Comparison of ENCODE assay signal across 8 cellular contexts in the genomic region with DNA sequence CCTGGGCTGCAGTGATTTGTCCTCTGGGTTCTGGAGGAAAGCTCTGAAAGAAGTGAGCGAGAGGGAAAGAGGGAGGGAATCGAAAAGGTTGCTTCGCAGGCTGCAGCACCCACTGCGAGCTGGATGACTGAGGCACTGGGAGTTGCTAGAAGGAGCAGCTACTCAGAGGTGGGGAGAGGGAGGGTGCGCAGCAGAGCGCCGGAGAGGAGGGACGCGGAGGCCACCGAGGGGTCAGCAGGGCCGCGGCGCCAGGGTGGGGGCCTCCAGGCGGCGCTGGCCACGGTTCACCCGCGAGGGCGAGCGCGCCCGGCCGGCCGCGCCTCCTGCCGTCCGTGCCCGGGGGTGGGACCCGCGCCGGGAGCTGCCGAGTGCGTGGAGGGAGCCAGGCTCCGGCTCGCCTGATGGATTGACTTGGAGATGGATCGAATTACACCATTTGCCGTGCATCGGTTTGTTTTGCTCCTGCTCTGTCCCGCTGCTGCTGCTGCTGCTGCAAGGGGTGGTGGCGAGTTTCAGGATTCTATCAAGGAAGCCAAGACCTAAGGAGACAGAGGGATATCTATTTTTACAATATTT. TPM values are rescaled to one million over a fixed set of nuclear protein-coding genes. Genes with fewer than 3 reads are reported as not detected.
DNase-seq lines count a peak whose midpoint lies in the region; ATAC-seq and TF ChIP-seq lines count a peak whose summit lies in the region.

A gene with protein sequence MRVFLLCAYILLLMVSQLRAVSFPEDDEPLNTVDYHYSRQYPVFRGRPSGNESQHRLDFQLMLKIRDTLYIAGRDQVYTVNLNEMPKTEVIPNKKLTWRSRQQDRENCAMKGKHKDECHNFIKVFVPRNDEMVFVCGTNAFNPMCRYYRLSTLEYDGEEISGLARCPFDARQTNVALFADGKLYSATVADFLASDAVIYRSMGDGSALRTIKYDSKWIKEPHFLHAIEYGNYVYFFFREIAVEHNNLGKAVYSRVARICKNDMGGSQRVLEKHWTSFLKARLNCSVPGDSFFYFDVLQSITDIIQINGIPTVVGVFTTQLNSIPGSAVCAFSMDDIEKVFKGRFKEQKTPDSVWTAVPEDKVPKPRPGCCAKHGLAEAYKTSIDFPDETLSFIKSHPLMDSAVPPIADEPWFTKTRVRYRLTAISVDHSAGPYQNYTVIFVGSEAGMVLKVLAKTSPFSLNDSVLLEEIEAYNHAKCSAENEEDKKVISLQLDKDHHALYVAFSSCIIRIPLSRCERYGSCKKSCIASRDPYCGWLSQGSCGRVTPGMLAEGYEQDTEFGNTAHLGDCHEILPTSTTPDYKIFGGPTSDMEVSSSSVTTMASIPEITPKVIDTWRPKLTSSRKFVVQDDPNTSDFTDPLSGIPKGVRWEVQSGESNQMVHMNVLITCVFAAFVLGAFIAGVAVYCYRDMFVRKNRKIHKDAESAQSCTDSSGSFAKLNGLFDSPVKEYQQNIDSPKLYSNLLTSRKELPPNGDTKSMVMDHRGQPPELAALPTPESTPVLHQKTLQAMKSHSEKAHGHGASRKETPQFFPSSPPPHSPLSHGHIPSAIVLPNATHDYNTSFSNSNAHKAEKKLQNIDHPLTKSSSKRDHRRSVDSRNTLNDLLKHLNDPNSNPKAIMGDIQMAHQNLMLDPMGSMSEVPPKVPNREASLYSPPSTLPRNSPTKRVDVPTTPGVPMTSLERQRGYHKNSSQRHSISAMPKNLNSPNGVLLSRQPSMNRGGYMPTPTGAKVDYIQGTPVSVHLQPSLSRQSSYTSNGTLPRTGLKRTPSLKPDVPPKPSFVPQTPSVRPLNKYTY (plus strand): TSS at position 470 of the 576 bp plus-strand sequence. CDS start 42,294 bp downstream, outside the sequence.

- 9% methylated on average over 10 of the region's 40 CpGs for WGBS in mammary epithelial cell (ENCODE audit: low coverage, missing lambda C conversion rate)

- no peaks in the 10 kb centered on the region for H3K79me2 ChIP-seq in mammary epithelial cell (ENCODE audit: insufficient read depth, low read length)

- H3K36me3 ChIP-seq in mammary epithelial cell (ENCODE audit: insufficient read depth, low read length): no peaks in the 10 kb centered on the region

- dilution Hi-C loops in mammary epithelial cell (cut with HindIII; ENCODE audit: low sequenced_read_pairs): no loop called here

- peak within 1 kb of the TSS; percentile 96 for H3K4me2 ChIP-seq in mammary epithelial cell (ENCODE audit: insufficient read depth, low read depth, low read length)

- intact Hi-C loops in mammary epithelial cell (cut with micrococcal nuclease) (loop anchor here (5.0 to 10.0 kb wide), 5 partner anchors 35 to 568 kb away; no protein-coding TSS in a partner anchor), sciatic nerve (cut with DNase I) (no loop called here)

- H3K9ac ChIP-seq in mammary epithelial cell (ENCODE audit: insufficient read depth, low read length): no peak within 1 kb of the TSS

- no peaks in the 10 kb centered on the region for H3K9me3 ChIP-seq in mammary epithelial cell (replicated peaks; ENCODE audit: insufficient read depth, low read length)

- peak within 1 kb of the TSS; percentile 73 for H2AFZ ChIP-seq in mammary epithelial cell (ENCODE audit: low read depth, low read length)

- in situ Hi-C loops in mammary epithelial cell (cut with MboI; ENCODE audit: low sequenced_read_pairs in 2 of 2): loop anchor here (25.0 kb wide), 1 partner anchor 270 kb away; no protein-coding TSS in a partner anchor

- H3K4me3 ChIP-seq in GM12875 (ENCODE audit: low read depth, low read length) (no peak within 1 kb of the TSS), mammary epithelial cell (replicated peaks in 1 of 3; ENCODE audit: insufficient read depth in 1 of 3, low read depth in 2 of 3, low read length in 3 of 3) (peak within 1 kb of the TSS; percentile 34 to 56 (median 48))

- peaks cover 10% of the 10 kb centered on the region for H3K27me3 ChIP-seq in mammary epithelial cell (ENCODE audit: insufficient read depth, low read length)

- H3K27ac ChIP-seq in mammary epithelial cell (ENCODE audit: insufficient read depth, low read depth, low read length): no peak within 1 kb of the TSS

- no TSS peak for BruUV-seq in mammary epithelial cell (replicated peaks; lab: Mats Ljungman, UMichigan)

- no peaks in the 10 kb centered on the region for H4K20me1 ChIP-seq in mammary epithelial cell (ENCODE audit: insufficient read depth, low read length)

- peaks cover 12% of the 10 kb centered on the region for H3K4me1 ChIP-seq in mammary epithelial cell (ENCODE audit: insufficient read depth, low read length)

- CTCF ChIA-PET in mammary epithelial cell (lab: Charles Lee; ENCODE audit: low non-redundant PET): no interaction called here

- DNase-seq in NCI-H2171 treated with DMSO at 0.1 percent for 48 hours (lab: John Stamatoyannopoulos, UW): peak; percentile 93
- peak; percentile 57 for DNase-seq in mammary epithelial cell
- DNase-seq in iPS-NIHi11 (ENCODE audit: low spot score): peak; percentile 84
- DNase-seq in sciatic nerve (ENCODE audit: low spot score): peak; percentile 85
- DNase-seq in stimulated activated CD4-positive, alpha-beta T cell treated with anti-CD3 and anti-CD28 coated beads, Interleukin-2, amount 100 ng/mL, for 24 hours: no peak

- ATAC-seq in sciatic nerve (peak; percentile 83), GM21786 (IDR thresholded peaks at IDR 0.05; ENCODE audit: unreplicated experiment) (no peak), HG03521 (IDR thresholded peaks at IDR 0.05; ENCODE audit: unreplicated experiment) (no peak)

- 0 out of 2 replicates have a peak, but pooled peaks have one; percentile 11 for TF ChIP-seq CTCF in GM12875 (IDR thresholded peaks at IDR 0.05; ENCODE audit: borderline replicate concordance, insufficient read depth, low read depth, low read length)
- TF ChIP-seq CTCF in mammary epithelial cell (conservative IDR thresholded peaks at IDR 0.05 in 1 of 2, IDR thresholded peaks at IDR 0.05 in 1 of 2; ENCODE audit: extremely low read depth in 1 of 2, insufficient read depth in 1 of 2, low read depth in 1 of 2, low read length in 2 of 2): peak in 1 of 2 donors; percentile 22

RNA-seq across cellular contexts. Expression of the gene that starts here (rescaled TPM):
- total RNA-seq in mammary epithelial cell (under 1 TPM; under 0.01 to 0.35 TPM), sciatic nerve (42.8 TPM)
- polyA plus RNA-seq in mammary epithelial cell: 0.17 TPM
- polyA minus RNA-seq in mammary epithelial cell: not detected

Comparison
In these comparisons a context has a peak if more than half of its experiments do, and no peak if none do; other contexts are left out.
1. RNA of the gene that starts here (total RNA-seq): 42.8 TPM in sciatic nerve (single experiment); under 0.01 to 0.35 TPM in mammary epithelial cell; every median in the first group is over 10 times any median in the second.
2. Peak in DNase-seq, H3K4me3 ChIP-seq and H3K4me2 ChIP-seq in mammary epithelial cell; RNA of the gene not detected or under 1 TPM.
3. DNase-seq: peak in NCI-H2171 treated with DMSO at 0.1 percent for 48 hours (single experiment), iPS-NIHi11 (single experiment) and sciatic nerve (single experiment); none in stimulated activated CD4-positive, alpha-beta T cell treated with anti-CD3 and anti-CD28 coated beads, Interleukin-2, amount 100 ng/mL, for 24 hours (0 of 2).